In genomic region chr15:57551717-57552677, GRCh38 we compare ENCODE assay signal across 10 cellular contexts. TPM values are rescaled to one million over a fixed set of nuclear protein-coding genes. Genes with fewer than 3 reads are reported as not detected.
DNase-seq lines count a peak whose midpoint lies in the region; ATAC-seq, FAIRE-seq and TF ChIP-seq lines count a peak whose summit lies in the region.
"Had no signal": no experiment of that assay in that cellular context is flagged by ENCODE, and none has a peak within 500 bp of the region (broad histone marks: within the 10 kb centered on the region; RNA-seq: fewer than 3 reads in every experiment).

No MANE protein-coding gene starts in this region.

- peaks cover 2 to 5% (median 3%) of the 10 kb centered on the region in 3 donors for H3K27me3 Mint-ChIP-seq in CD14-positive monocyte (ENCODE audit: low read depth in 3 of 3)

- no peak overlapping the region for H3K27ac Mint-ChIP-seq in CD14-positive monocyte

- peaks cover 11% of the 10 kb centered on the region for H3K4me1 Mint-ChIP-seq in CD14-positive monocyte

- no peak for TF ChIP-seq POLR2A in GM12891 (IDR thresholded peaks at IDR 0.05; ENCODE audit: low read depth, low read length)

- H3K4me3 Mint-ChIP-seq in CD14-positive monocyte, result no peak overlapping the region

- no peak for FAIRE-seq in GM12891 (lab: Jason Lieb, UNC)

- peak; percentile 91 for DNase-seq in EH (ENCODE audit: low read depth)
- peak; percentile 86 for DNase-seq in RPMI7951 (ENCODE audit: low read depth)
- DNase-seq in fibroblast of peridontal ligament (ENCODE audit: extremely low read depth), result peak; percentile 17
- no peak for DNase-seq in omental fat pad (ENCODE audit: low spot score)
- DNase-seq in NCI-H146 (lab: John Stamatoyannopoulos, UW), result no peak
- DNase-seq in CD14-positive monocyte (ENCODE audit: low spot score), result no peak
- DNase-seq in GM12891 (ENCODE audit: insufficient read length, low spot score), result no peak
- DNase-seq in inferior parietal cortex (ENCODE audit: extremely low spot score), result no peak
- DNase-seq: amygdala, SIG-M5 had no signal

- intact Hi-C loops in CD14-positive monocyte (cut with micrococcal nuclease), result loop anchor here in 1 of 2 donors (10.0 kb wide), 1 partner anchor 103 kb away; no protein-coding TSS in a partner anchor

- H3K9me3 Mint-ChIP-seq in CD14-positive monocyte, result no peaks in the 10 kb centered on the region

- no peaks in the 10 kb centered on the region for H3K36me3 Mint-ChIP-seq in CD14-positive monocyte

- TF ChIP-seq CTCF in omental fat pad (IDR thresholded peaks at IDR 0.05) (no peak), CD14-positive monocyte (IDR thresholded peaks at IDR 0.05) (no peak)

- peak; percentile 32 for ATAC-seq in omental fat pad (ENCODE audit: low FRiP score)

TF ChIP-seq in GM12891, 5 proteins besides CTCF, POLR2A, EP300 and RAD21:
- TF ChIP-seq POLR2AphosphoS5 (IDR thresholded peaks at IDR 0.05; ENCODE audit: low read depth, low read length) (no peak), POU2F2 (IDR thresholded peaks at IDR 0.05; ENCODE audit: low read depth, low read length) (no peak), PAX5 (IDR thresholded peaks at IDR 0.05; ENCODE audit: insufficient read depth, low read length, severe bottlenecking) (no peak), SPI1 (IDR thresholded peaks at IDR 0.05; ENCODE audit: low read depth, low read length) (no peak), TAF1 (IDR thresholded peaks at IDR 0.05; ENCODE audit: low read depth, low read length) (no peak)

RNA-seq across cellular contexts. Expression of gene MYZAP, which starts 39.7 kb away (rescaled TPM):
- total RNA-seq in RPMI7951 (2014; rRNA removed; shearing (Covaris generic)), result 0.24 and 0.29 TPM in 2 replicates
- 10 to 100 TPM; 13.1 to 84.6 (median 20.2) TPM for total RNA-seq in omental fat pad
- under 1 TPM; 0.12 to 0.13 TPM for polyA plus RNA-seq in CD14-positive monocyte
- not detected for polyA plus RNA-seq in GM12891 (2012; ENCODE audit: low read depth, missing spikeins)

Comparison
In these comparisons a context has a peak if more than half of its experiments do, and no peak if none do; other contexts are left out.
1. DNase-seq: peak in EH (single experiment), RPMI7951 (single experiment) and fibroblast of peridontal ligament (single experiment); none in omental fat pad (single experiment), NCI-H146 (single experiment), CD14-positive monocyte (single experiment), GM12891 (single experiment) and inferior parietal cortex (single experiment).
2. RNA of gene MYZAP, which starts 39.7 kb away (total RNA-seq): 13.1 to 84.6 TPM in omental fat pad; 0.24 to 0.29 TPM in RPMI7951; every median in the first group is over 10 times any median in the second.